In the genomic region with DNA sequence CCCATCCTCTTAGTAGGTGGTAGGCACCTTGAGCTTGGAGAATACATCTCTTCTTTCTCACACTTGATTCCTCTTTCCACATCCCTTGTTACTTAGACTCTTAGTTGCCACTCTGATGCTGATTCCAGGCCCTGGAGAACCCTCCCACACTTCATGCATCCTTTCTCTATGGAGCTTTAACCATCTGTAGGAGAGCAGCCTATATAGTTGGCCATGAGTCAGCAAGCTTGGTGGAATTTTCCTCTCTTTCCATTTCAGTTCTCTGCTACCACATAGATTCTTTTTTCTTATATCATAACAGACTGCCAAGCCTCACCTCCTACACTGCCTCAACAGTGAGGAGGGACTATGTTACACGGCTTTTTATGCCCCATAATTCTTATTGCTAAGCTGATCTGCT, we compare ENCODE assay signal across 30 cellular contexts.
"Had no signal": no experiment of that assay in that cellular context is flagged by ENCODE, and none has a peak within 500 bp of the region (broad histone marks: within the 10 kb centered on the region; RNA-seq: fewer than 3 reads in every experiment).

No MANE protein-coding gene starts in this region.

- H3K27me3 ChIP-seq: esophagus muscularis mucosa, ovary, suprapubic skin, tibial artery had no signal

- H3K27me3 Mint-ChIP-seq: activated naive CD8-positive, alpha-beta T cell; brain; stimulated activated naive CD8-positive, alpha-beta T cell treated with anti-CD3 and anti-CD28 coated beads, Interleukin-15, Interleukin-2, amounts not matched to agents 100 ng/mL and 50 ng/mL, for 24 hours had no signal

- H3K4me1 Mint-ChIP-seq: natural killer cell; stimulated activated effector memory CD8-positive, alpha-beta T cell treated with anti-CD3 and anti-CD28 coated beads, Interleukin-12 subunit alpha, Interleukin-12 subunit beta, amount 100 ng/mL, for 72 hours had no signal

- H3K36me3 ChIP-seq: esophagus muscularis mucosa, ovary, prostate gland, suprapubic skin, tibial artery, WERI-Rb-1 had no signal

- DNase-seq: activated CD4-positive, alpha-beta T cell treated with anti-CD3 and anti-CD28 coated beads for 48 hours; activated CD4-positive, alpha-beta T cell treated with anti-CD3 and anti-CD28 coated beads, Interleukin-2, amount 50 U/mL, for 48 hours; activated CD8-positive, alpha-beta memory T cell treated with anti-CD3 and anti-CD28 coated beads for 24 hours; activated effector memory CD4-positive, alpha-beta T cell treated with Interleukin-2 at 50 U/mL for 16 hours; activated naive CD4-positive, alpha-beta T cell treated with Interleukin-2 at 50 U/mL for 16 hours; aorta; cortex of kidney; foreskin melanocyte; islet precursor cell; left colon; natural killer cell; ovary; retina; stimulated activated CD4-positive, alpha-beta T cell treated with anti-CD3 and anti-CD28 coated beads, Interleukin-12 subunit alpha, Interleukin-12 subunit beta, amount 100 ng/mL, for 4 hours; stimulated activated CD4-positive, alpha-beta T cell treated with anti-CD3 and anti-CD28 coated beads, Interleukin-4, amount 100 ng/mL, for 1 hour; SW 1271; T1000; tibial artery; WERI-Rb-1 had no signal

- H3K27ac Mint-ChIP-seq: activated naive CD8-positive, alpha-beta T cell; brain; natural killer cell; stimulated activated effector memory CD8-positive, alpha-beta T cell treated with anti-CD3 and anti-CD28 coated beads, Interleukin-12 subunit alpha, Interleukin-12 subunit beta, amount 100 ng/mL, for 72 hours; stimulated activated naive CD8-positive, alpha-beta T cell treated with anti-CD3 and anti-CD28 coated beads, Interleukin-15, Interleukin-2, amounts not matched to agents 100 ng/mL and 50 ng/mL, for 24 hours; T-helper 1 cell treated with Interleukin-12 subunit alpha and Interleukin-12 subunit beta and Interleukin-4 antibody, amounts not matched to agents 30 μg/mL and 1 μg/mL, for 36 hours had no signal

- H3K4me1 ChIP-seq: esophagus muscularis mucosa, prostate gland, suprapubic skin, tibial artery had no signal

- H3K4me3 ChIP-seq: esophagus muscularis mucosa, ovary, prostate gland, skin epidermis, suprapubic skin, tibial artery had no signal

- ATAC-seq: activated CD4-positive, CD25-positive, alpha-beta regulatory T cell treated with anti-CD3 and anti-CD28 coated beads, Interleukin-2, amount 50 U/mL, for 24 hours; left colon; natural killer cell; sciatic nerve; stimulated activated effector memory CD8-positive, alpha-beta T cell treated with anti-CD3 and anti-CD28 coated beads, Interleukin-12 subunit alpha, Interleukin-12 subunit beta, amount 100 ng/mL, for 72 hours had no signal

- H3K27ac ChIP-seq: esophagus muscularis mucosa, ovary, prostate gland, skin epidermis, suprapubic skin, tibial artery, WERI-Rb-1 had no signal

- H3K4me3 Mint-ChIP-seq: activated naive CD8-positive, alpha-beta T cell; brain; natural killer cell; stimulated activated effector memory CD8-positive, alpha-beta T cell treated with anti-CD3 and anti-CD28 coated beads, Interleukin-12 subunit alpha, Interleukin-12 subunit beta, amount 100 ng/mL, for 72 hours; stimulated activated naive CD8-positive, alpha-beta T cell treated with anti-CD3 and anti-CD28 coated beads, Interleukin-15, Interleukin-2, amounts not matched to agents 100 ng/mL and 50 ng/mL, for 24 hours; T-helper 1 cell treated with Interleukin-12 subunit alpha and Interleukin-12 subunit beta and Interleukin-4 antibody, amounts not matched to agents 30 μg/mL and 1 μg/mL, for 36 hours had no signal

- H3K9me3 ChIP-seq: esophagus muscularis mucosa, ovary, prostate gland, suprapubic skin, tibial artery had no signal

- H3K9me3 Mint-ChIP-seq: brain had no signal
